Comparison of ENCODE assay signal across 8 cellular contexts in genomic region chr16:54185045-54185444, GRCh38.
"Had no signal": no experiment of that assay in that cellular context is flagged by ENCODE, and none has a peak within 500 bp of the region (broad histone marks: within the 10 kb centered on the region; RNA-seq: fewer than 3 reads in every experiment).

No MANE protein-coding gene starts in this region.

- H3K4me3 ChIP-seq: GM12878 had no signal

- DNase-seq: GDM1, GF-D8 had no signal

- ATAC-seq: GM12878 had no signal

- FAIRE-seq: G401.6, GM12878, GM12891, GM12892, GM18507, GM19239 had no signal
